Comparison of ENCODE assay signal across 17 cellular contexts in the genomic region with DNA sequence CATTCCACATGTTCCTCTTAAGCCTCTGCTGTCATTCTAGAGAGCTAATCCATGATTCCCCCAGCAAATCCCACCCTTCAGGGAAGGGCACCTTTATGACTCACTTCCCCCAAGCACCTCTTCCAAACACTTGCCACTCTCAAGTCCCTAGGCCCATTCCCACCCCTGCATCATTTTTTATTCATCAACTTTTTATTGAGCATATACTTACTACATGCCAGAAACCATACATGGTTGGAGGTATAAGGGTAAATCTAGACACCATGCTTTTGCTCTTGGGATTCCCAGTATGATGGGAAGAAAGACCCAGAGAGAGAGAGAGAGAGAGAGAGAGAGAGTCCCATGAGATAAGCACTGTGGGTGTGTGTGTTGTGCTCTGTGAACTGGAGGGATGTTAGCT.
DNase-seq lines count a peak whose midpoint lies in the region; ATAC-seq and TF ChIP-seq lines count a peak whose summit lies in the region.
"Had no signal": no experiment of that assay in that cellular context is flagged by ENCODE, and none has a peak within 500 bp of the region (broad histone marks: within the 10 kb centered on the region; RNA-seq: fewer than 3 reads in every experiment).

No MANE protein-coding gene starts in this region.

- H3K36me3 ChIP-seq in parathyroid adenoma (ENCODE audit: control insufficient read depth, insufficient read depth, low read length), result no peaks in the 10 kb centered on the region
- no peaks in the 10 kb centered on the region for H3K36me3 ChIP-seq in stomach smooth muscle (ENCODE audit: control insufficient read depth in 2 of 2, insufficient read depth in 2 of 2, low read length in 2 of 2)
- H3K36me3 ChIP-seq: BLaER1, HAP-1 had no signal

- H3K27me3 ChIP-seq in parathyroid adenoma (ENCODE audit: control insufficient read depth, insufficient read depth, low read length) (no peaks in the 10 kb centered on the region), stomach smooth muscle (ENCODE audit: control insufficient read depth in 1 of 2, insufficient read depth in 2 of 2, low read length in 2 of 2) (no peaks in the 10 kb centered on the region)
- H3K27me3 ChIP-seq: BLaER1 had no signal

- DNase-seq in NCI-H82 (lab: John Stamatoyannopoulos, UW), result peak; percentile 66
- no peak for DNase-seq in NCI-H82 treated with DMSO at 0.1 percent for 48 hours (lab: John Stamatoyannopoulos, UW; ENCODE audit: unreplicated experiment)
- no peak for DNase-seq in activated naive CD8-positive, alpha-beta T cell treated with anti-CD3 and anti-CD28 coated beads, Interleukin-2, amount 50 U/mL, for 24 hours
- DNase-seq: Caco-2; CD4-positive, CD25-positive, alpha-beta regulatory T cell; CD8-positive, alpha-beta T cell; DMS153; DND-41; GOT3 had no signal

- H3K9ac ChIP-seq in parathyroid adenoma (no peak overlapping the region), stomach smooth muscle (ENCODE audit: low read length in 2 of 2) (peak overlapping the region in 1 of 2 donors; percentile 21)
- H3K9ac ChIP-seq: BLaER1 had no signal

- H3K36me3 Mint-ChIP-seq in activated naive CD8-positive, alpha-beta T cell treated with anti-CD3 and anti-CD28 coated beads, Interleukin-2, amount 50 U/mL, for 24 hours (ENCODE audit: low read depth), result no peaks in the 10 kb centered on the region
- H3K36me3 Mint-ChIP-seq: CD4-positive, CD25-positive, alpha-beta regulatory T cell; CD8-positive, alpha-beta T cell had no signal

- no peak overlapping the region for H3K4me2 ChIP-seq in parathyroid adenoma (ENCODE audit: low read length)
- H3K4me2 ChIP-seq: BLaER1 had no signal

- H3K4me1 ChIP-seq in parathyroid adenoma, result peaks cover 47% of the 10 kb centered on the region
- H3K4me1 ChIP-seq in stomach smooth muscle (ENCODE audit: control insufficient read depth, insufficient read depth, low read length), result peaks cover 64% of the 10 kb centered on the region
- H3K4me1 ChIP-seq: Caco-2, HAP-1 had no signal

- H3K9me3 ChIP-seq in parathyroid adenoma (ENCODE audit: control insufficient read depth, low read length) (no peaks in the 10 kb centered on the region), stomach smooth muscle (ENCODE audit: control insufficient read depth in 2 of 2, low read length in 2 of 2) (no peaks in the 10 kb centered on the region)
- H3K9me3 ChIP-seq: BLaER1, Caco-2, HAP-1 had no signal

- peak overlapping the region; percentile 6 for H2AFZ ChIP-seq in parathyroid adenoma

- H3K27ac Mint-ChIP-seq in activated naive CD8-positive, alpha-beta T cell treated with anti-CD3 and anti-CD28 coated beads, Interleukin-2, amount 50 U/mL, for 24 hours, result no peak overlapping the region
- H3K27ac Mint-ChIP-seq: B cell; CD4-positive, CD25-positive, alpha-beta regulatory T cell; CD8-positive, alpha-beta T cell had no signal

- no peak overlapping the region for H3K4me3 ChIP-seq in parathyroid adenoma (ENCODE audit: low read depth, low read length)
- no peak overlapping the region for H3K4me3 ChIP-seq in stomach smooth muscle (ENCODE audit: low read length in 2 of 2)
- H3K4me3 ChIP-seq: BLaER1, HAP-1 had no signal

- H3K4me3 Mint-ChIP-seq in activated naive CD8-positive, alpha-beta T cell treated with anti-CD3 and anti-CD28 coated beads, Interleukin-2, amount 50 U/mL, for 24 hours, result no peak overlapping the region
- H3K4me3 Mint-ChIP-seq: B cell; CD4-positive, CD25-positive, alpha-beta regulatory T cell; CD8-positive, alpha-beta T cell had no signal

- H3K4me1 Mint-ChIP-seq in activated naive CD8-positive, alpha-beta T cell treated with anti-CD3 and anti-CD28 coated beads, Interleukin-2, amount 50 U/mL, for 24 hours, result no peaks in the 10 kb centered on the region
- H3K4me1 Mint-ChIP-seq: B cell; CD4-positive, CD25-positive, alpha-beta regulatory T cell had no signal

- no peak for TF ChIP-seq CTCF in parathyroid adenoma (IDR thresholded peaks at IDR 0.05)

- no peaks in the 10 kb centered on the region for H3K9me3 Mint-ChIP-seq in activated naive CD8-positive, alpha-beta T cell treated with anti-CD3 and anti-CD28 coated beads, Interleukin-2, amount 50 U/mL, for 24 hours
- H3K9me3 Mint-ChIP-seq: CD4-positive, CD25-positive, alpha-beta regulatory T cell; CD8-positive, alpha-beta T cell had no signal

- ATAC-seq in HG03571 (IDR thresholded peaks at IDR 0.05; ENCODE audit: unreplicated experiment), result no peak
- ATAC-seq in activated naive CD8-positive, alpha-beta T cell treated with anti-CD3 and anti-CD28 coated beads, Interleukin-2, amount 50 U/mL, for 24 hours, result no peak
- ATAC-seq: CD8-positive, alpha-beta T cell had no signal

- H3K27ac ChIP-seq in parathyroid adenoma (peak overlapping the region; percentile 2), stomach smooth muscle (ENCODE audit: low read length) (peak overlapping the region; percentile 98)
- H3K27ac ChIP-seq: 22Rv1, BLaER1, C4-2B had no signal

- H3K79me2 ChIP-seq in parathyroid adenoma, result peaks cover 31% of the 10 kb centered on the region

- peaks cover 2% of the 10 kb centered on the region for H3K27me3 Mint-ChIP-seq in activated naive CD8-positive, alpha-beta T cell treated with anti-CD3 and anti-CD28 coated beads, Interleukin-2, amount 50 U/mL, for 24 hours
